Comparison of ENCODE assay signal across 18 cellular contexts in genomic region chr16:5841934-5842333, GRCh38.
"Had no signal": no experiment of that assay in that cellular context is flagged by ENCODE, and none has a peak within 500 bp of the region (broad histone marks: within the 10 kb centered on the region; RNA-seq: fewer than 3 reads in every experiment).

No MANE protein-coding gene starts in this region.

- H3K27ac ChIP-seq: ascending aorta, brain microvascular endothelial cell, colonic mucosa, left lung, thyroid gland had no signal

- H3K27me3 ChIP-seq: ascending aorta, brain microvascular endothelial cell, colonic mucosa, left lung, thyroid gland had no signal

- H3K4me1 ChIP-seq: ascending aorta, colonic mucosa, left lung, thyroid gland had no signal

- H3K4me3 ChIP-seq: ascending aorta, colonic mucosa, left lung, lung, thyroid gland had no signal

- H3K36me3 ChIP-seq: ascending aorta, brain microvascular endothelial cell, colonic mucosa, left lung, thyroid gland had no signal

- DNase-seq: activated B cell treated with CpG ODN at 0.5 μM for 24 hours; activated CD4-positive, alpha-beta T cell treated with anti-CD3 and anti-CD28 coated beads for 36 hours; activated CD4-positive, alpha-beta T cell treated with anti-CD3 and anti-CD28 coated beads, Interleukin-2, amount 50 U/mL, for 4 hours; activated CD8-positive, alpha-beta memory T cell treated with anti-CD3 and anti-CD28 coated beads for 24 hours; activated CD8-positive, alpha-beta memory T cell treated with anti-CD3 and anti-CD28 coated beads, Interleukin-2, amount 50 U/mL, for 4 hours; activated T-cell treated with anti-CD3 and anti-CD28 coated beads, Interleukin-2, amount 50 U/mL, for 24 hours; brain microvascular endothelial cell; colonic mucosa; kidney glomerular epithelial cell; left lung; naive thymus-derived CD8-positive, alpha-beta T cell; retina; stimulated activated CD4-positive, alpha-beta T cell treated with anti-CD3 and anti-CD28 coated beads, Interleukin-4, amount 100 ng/mL, for 1 hour; stimulated activated naive CD4-positive, alpha-beta T cell; T1000; thyroid gland had no signal

- H3K9me3 ChIP-seq: ascending aorta, colonic mucosa, left lung, thyroid gland had no signal
